In the genomic region with DNA sequence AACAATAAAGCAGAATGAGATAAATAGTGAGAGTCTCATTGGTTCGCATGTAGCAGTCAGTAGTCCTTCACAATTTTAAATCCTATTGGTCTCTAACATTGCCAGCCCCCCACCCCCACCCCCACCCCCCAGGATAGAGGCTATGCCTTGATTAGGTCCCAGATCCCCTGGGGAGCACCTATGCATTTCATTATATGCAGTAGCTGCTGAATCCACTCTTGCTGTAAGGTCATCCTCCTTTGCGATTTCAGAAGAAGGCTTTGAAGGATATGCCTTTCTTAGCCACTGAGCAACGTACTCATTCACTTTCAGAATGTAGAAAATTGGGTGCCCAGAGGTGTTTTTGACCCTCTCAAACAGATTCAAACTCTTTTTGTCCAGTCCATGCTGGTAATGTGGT, we compare ENCODE assay signal across 1 cellular context.
TF ChIP-seq lines count a peak whose summit lies in the region.

No MANE protein-coding gene starts in this region.

TF ChIP-seq in GM23338, 12 proteins besides CTCF, POLR2A, EP300 and RAD21:
- TF ChIP-seq, protein P1, sequence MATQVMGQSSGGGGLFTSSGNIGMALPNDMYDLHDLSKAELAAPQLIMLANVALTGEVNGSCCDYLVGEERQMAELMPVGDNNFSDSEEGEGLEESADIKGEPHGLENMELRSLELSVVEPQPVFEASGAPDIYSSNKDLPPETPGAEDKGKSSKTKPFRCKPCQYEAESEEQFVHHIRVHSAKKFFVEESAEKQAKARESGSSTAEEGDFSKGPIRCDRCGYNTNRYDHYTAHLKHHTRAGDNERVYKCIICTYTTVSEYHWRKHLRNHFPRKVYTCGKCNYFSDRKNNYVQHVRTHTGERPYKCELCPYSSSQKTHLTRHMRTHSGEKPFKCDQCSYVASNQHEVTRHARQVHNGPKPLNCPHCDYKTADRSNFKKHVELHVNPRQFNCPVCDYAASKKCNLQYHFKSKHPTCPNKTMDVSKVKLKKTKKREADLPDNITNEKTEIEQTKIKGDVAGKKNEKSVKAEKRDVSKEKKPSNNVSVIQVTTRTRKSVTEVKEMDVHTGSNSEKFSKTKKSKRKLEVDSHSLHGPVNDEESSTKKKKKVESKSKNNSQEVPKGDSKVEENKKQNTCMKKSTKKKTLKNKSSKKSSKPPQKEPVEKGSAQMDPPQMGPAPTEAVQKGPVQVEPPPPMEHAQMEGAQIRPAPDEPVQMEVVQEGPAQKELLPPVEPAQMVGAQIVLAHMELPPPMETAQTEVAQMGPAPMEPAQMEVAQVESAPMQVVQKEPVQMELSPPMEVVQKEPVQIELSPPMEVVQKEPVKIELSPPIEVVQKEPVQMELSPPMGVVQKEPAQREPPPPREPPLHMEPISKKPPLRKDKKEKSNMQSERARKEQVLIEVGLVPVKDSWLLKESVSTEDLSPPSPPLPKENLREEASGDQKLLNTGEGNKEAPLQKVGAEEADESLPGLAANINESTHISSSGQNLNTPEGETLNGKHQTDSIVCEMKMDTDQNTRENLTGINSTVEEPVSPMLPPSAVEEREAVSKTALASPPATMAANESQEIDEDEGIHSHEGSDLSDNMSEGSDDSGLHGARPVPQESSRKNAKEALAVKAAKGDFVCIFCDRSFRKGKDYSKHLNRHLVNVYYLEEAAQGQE (IDR thresholded peaks at IDR 0.05; ENCODE audit: unreplicated experiment) = no peak
- TF ChIP-seq POLR2AphosphoS5 (IDR thresholded peaks at IDR 0.05; ENCODE audit: low read depth) (no peak), STAT1 (IDR thresholded peaks at IDR 0.05; ENCODE audit: unreplicated experiment) (no peak), EZH2 (IDR thresholded peaks at IDR 0.05; ENCODE audit: low read depth, unreplicated experiment) (no peak), JUNB (IDR thresholded peaks at IDR 0.05; ENCODE audit: unreplicated experiment) (no peak), CREB1 (CRISPR knock-in tag; IDR thresholded peaks at IDR 0.05; ENCODE audit: low read depth) (no peak), ZNF462 (CRISPR knock-in tag; IDR thresholded peaks at IDR 0.05) (no peak)
- TF ChIP-seq, protein P2, sequence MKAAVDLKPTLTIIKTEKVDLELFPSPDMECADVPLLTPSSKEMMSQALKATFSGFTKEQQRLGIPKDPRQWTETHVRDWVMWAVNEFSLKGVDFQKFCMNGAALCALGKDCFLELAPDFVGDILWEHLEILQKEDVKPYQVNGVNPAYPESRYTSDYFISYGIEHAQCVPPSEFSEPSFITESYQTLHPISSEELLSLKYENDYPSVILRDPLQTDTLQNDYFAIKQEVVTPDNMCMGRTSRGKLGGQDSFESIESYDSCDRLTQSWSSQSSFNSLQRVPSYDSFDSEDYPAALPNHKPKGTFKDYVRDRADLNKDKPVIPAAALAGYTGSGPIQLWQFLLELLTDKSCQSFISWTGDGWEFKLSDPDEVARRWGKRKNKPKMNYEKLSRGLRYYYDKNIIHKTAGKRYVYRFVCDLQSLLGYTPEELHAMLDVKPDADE (IDR thresholded peaks at IDR 0.05) = no peak
